ENCODE assay signal across 1 cellular context in genomic region chr1:248873993-248874671, GRCh38.
TF ChIP-seq lines count a peak whose summit lies in the region.

No MANE protein-coding gene starts in this region.

TF ChIP-seq in K562, 482 proteins besides CTCF, POLR2A, EP300 and RAD21 (continued from another document):
- no peak for TF ChIP-seq ZMIZ1 (IDR thresholded peaks at IDR 0.05; ENCODE audit: low read depth in 2 of 2, low read length in 2 of 2)
- TF ChIP-seq ZBTB12 (CRISPR knock-in tag; IDR thresholded peaks at IDR 0.05): peak; percentile 79
